ENCODE assay signal across 1 cellular context in genomic region chr9:133428579-133429215, GRCh38.
TF ChIP-seq lines count a peak whose summit lies in the region.

No MANE protein-coding gene starts in this region.

TF ChIP-seq in HepG2, 621 proteins besides CTCF, POLR2A, EP300 and RAD21 (continued from another document and continues in another):
- no peak for TF ChIP-seq ZNF276 (CRISPR knock-in tag; IDR thresholded peaks at IDR 0.05; ENCODE audit: low read depth)
- no peak for TF ChIP-seq DNMT3B (CRISPR knock-in tag; conservative IDR thresholded peaks at IDR 0.05)
- TF ChIP-seq ZFX (CRISPR knock-in tag; IDR thresholded peaks at IDR 0.05; ENCODE audit: low read depth) = 0 out of 2 replicates have a peak, but pooled peaks have one; percentile 24
- TF ChIP-seq ZNF790 (CRISPR knock-in tag; IDR thresholded peaks at IDR 0.05; ENCODE audit: borderline replicate concordance) = no peak
- TF ChIP-seq EHMT2 (IDR thresholded peaks at IDR 0.05; ENCODE audit: borderline replicate concordance, low read depth, low read length) = no peak
- no peak for TF ChIP-seq ZNF333 (CRISPR knock-in tag; IDR thresholded peaks at IDR 0.05; ENCODE audit: borderline replicate concordance)
- TF ChIP-seq NFE2L1 (CRISPR knock-in tag; IDR thresholded peaks at IDR 0.05; ENCODE audit: borderline replicate concordance) = no peak
- peak; percentile 33; the same call in 1 of the 2 replicates for TF ChIP-seq GABPB1 (CRISPR knock-in tag; IDR thresholded peaks at IDR 0.05)
- TF ChIP-seq ZBTB10 (CRISPR knock-in tag; IDR thresholded peaks at IDR 0.05; ENCODE audit: borderline replicate concordance) = no peak
- TF ChIP-seq ZSCAN25 (CRISPR knock-in tag; IDR thresholded peaks at IDR 0.05) = peak; percentile 22; the same call in 1 of the 2 replicates
- TF ChIP-seq MTA1 (CRISPR knock-in tag; IDR thresholded peaks at IDR 0.05; ENCODE audit: borderline replicate concordance) = peak; percentile 54; the same call in 1 of the 2 replicates
- TF ChIP-seq AKNA (CRISPR knock-in tag; IDR thresholded peaks at IDR 0.05; ENCODE audit: borderline replicate concordance) = no peak
- TF ChIP-seq ZNF44 (CRISPR knock-in tag; IDR thresholded peaks at IDR 0.05) = no peak
- no peak for TF ChIP-seq RELA (CRISPR knock-in tag; IDR thresholded peaks at IDR 0.05)
- peak; percentile 33; the same call in 1 of the 2 replicates for TF ChIP-seq UBTF (CRISPR knock-in tag; IDR thresholded peaks at IDR 0.05)
- peak; percentile 96 for TF ChIP-seq ZNF777 (CRISPR knock-in tag; IDR thresholded peaks at IDR 0.05)
- no peak for TF ChIP-seq PAWR (CRISPR knock-in tag; IDR thresholded peaks at IDR 0.05; ENCODE audit: borderline replicate concordance)
- no peak for TF ChIP-seq TOPORS (CRISPR knock-in tag; IDR thresholded peaks at IDR 0.05)
- TF ChIP-seq ZC3H4 (CRISPR knock-in tag; IDR thresholded peaks at IDR 0.05; ENCODE audit: borderline replicate concordance) = no peak
- no peak for TF ChIP-seq ZNF326 (CRISPR knock-in tag; IDR thresholded peaks at IDR 0.05; ENCODE audit: borderline replicate concordance)
- no peak for TF ChIP-seq SATB2 (CRISPR knock-in tag; IDR thresholded peaks at IDR 0.05)
- TF ChIP-seq SPEN (CRISPR knock-in tag; IDR thresholded peaks at IDR 0.05; ENCODE audit: low read depth) = 0 out of 2 replicates have a peak, but pooled peaks have one; percentile 40
- TF ChIP-seq SNAPC4 (CRISPR knock-in tag; IDR thresholded peaks at IDR 0.05) = no peak
- TF ChIP-seq HDAC2 (CRISPR knock-in tag; IDR thresholded peaks at IDR 0.05) = no peak
- no peak for TF ChIP-seq ZNF513 (CRISPR knock-in tag; conservative IDR thresholded peaks at IDR 0.05)
- no peak for TF ChIP-seq XRCC5 (optimal IDR thresholded peaks at IDR 0.05; ENCODE audit: low read length)
- TF ChIP-seq RXRB (CRISPR knock-in tag; IDR thresholded peaks at IDR 0.05; ENCODE audit: borderline replicate concordance) = no peak
- TF ChIP-seq ZBTB43 (CRISPR knock-in tag; conservative IDR thresholded peaks at IDR 0.05) = no peak
- TF ChIP-seq KLF6 (CRISPR knock-in tag; IDR thresholded peaks at IDR 0.05) = no peak
- TF ChIP-seq HOXA3 (CRISPR knock-in tag; IDR thresholded peaks at IDR 0.05) = peak; percentile 46; the same call in 1 of the 2 replicates
- peak; percentile 55; the same call in 1 of the 2 replicates for TF ChIP-seq TFDP1 (CRISPR knock-in tag; IDR thresholded peaks at IDR 0.05; ENCODE audit: borderline replicate concordance)
- no peak for TF ChIP-seq SAFB2 (CRISPR knock-in tag; IDR thresholded peaks at IDR 0.05; ENCODE audit: borderline replicate concordance, low read depth)
- TF ChIP-seq ZSCAN5A (CRISPR knock-in tag; IDR thresholded peaks at IDR 0.05; ENCODE audit: borderline replicate concordance) = no peak
